35 cellular contexts compared by ENCODE assay signal in the genomic region with DNA sequence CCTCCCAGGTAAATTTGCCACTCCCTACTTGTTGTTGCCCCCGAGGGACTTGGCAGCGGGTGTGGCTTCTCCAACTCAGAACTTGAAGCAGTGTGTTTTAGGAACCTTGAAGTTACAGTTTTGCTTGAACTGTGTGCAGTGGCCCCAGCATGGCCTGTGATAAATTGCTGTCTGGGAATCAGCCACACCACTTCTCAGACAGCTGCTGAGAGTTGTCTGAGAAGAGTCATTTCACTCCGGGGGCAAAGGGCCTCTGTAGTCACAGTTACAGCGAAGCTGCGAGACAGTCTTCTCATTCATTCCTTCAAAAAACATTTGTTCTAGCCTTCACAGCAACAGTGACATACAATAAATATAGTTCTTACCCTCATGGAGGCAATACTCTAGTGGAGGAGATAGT.
"Had no signal": no experiment of that assay in that cellular context is flagged by ENCODE, and none has a peak within 500 bp of the region (broad histone marks: within the 10 kb centered on the region; RNA-seq: fewer than 3 reads in every experiment).

No MANE protein-coding gene starts in this region.

- DNase-seq: activated B cell treated with CpG ODN at 0.5 μM for 24 hours; activated CD4-positive, alpha-beta memory T cell treated with anti-CD3 and anti-CD28 coated beads for 36 hours; activated CD4-positive, alpha-beta T cell treated with anti-CD3 and anti-CD28 coated beads for 4 hours; activated CD4-positive, alpha-beta T cell treated with anti-CD3 and anti-CD28 coated beads, Interleukin-2, amount 10 ng/mL, durations not matched to agents 24 days and 14 days; activated CD4-positive, alpha-beta T cell treated with anti-CD3 and anti-CD28 coated beads, Interleukin-2, amount 50 U/mL, for 1 hour; activated CD4-positive, alpha-beta T cell treated with anti-CD3 and anti-CD28 coated beads, Interleukin-2, amount 50 U/mL, for 4 hours; activated CD4-positive, CD25-positive, alpha-beta regulatory T cell treated with anti-CD3 and anti-CD28 coated beads, Interleukin-2, amount 50 U/mL, for 72 hours; activated CD8-positive, alpha-beta memory T cell treated with anti-CD3 and anti-CD28 coated beads, Interleukin-2, amount 50 U/mL, for 4 hours; activated CD8-positive, alpha-beta T cell treated with anti-CD3 and anti-CD28 coated beads for 36 hours; activated effector memory CD4-positive, alpha-beta T cell treated with Interleukin-2 at 50 U/mL for 16 hours; activated gamma-delta T cell; activated naive CD4-positive, alpha-beta T cell treated with anti-CD3 and anti-CD28 coated beads, Interleukin-2, amount 10 ng/mL, durations not matched to agents 7 days and 5 days; activated naive CD4-positive, alpha-beta T cell treated with Interleukin-2 at 50 U/mL for 16 hours; activated naive CD8-positive, alpha-beta T cell treated with anti-CD3 and anti-CD28 coated beads, Interleukin-2, amount 10 ng/mL, durations not matched to agents 7 days and 5 days; activated naive CD8-positive, alpha-beta T cell treated with anti-CD3 and anti-CD28 coated beads, Interleukin-2, amount 50 U/mL, for 24 hours; activated T-cell treated with anti-CD3 and anti-CD28 coated beads for 4 hours; activated T-cell treated with anti-CD3 and anti-CD28 coated beads, Interleukin-2, amount 50 U/mL, for 1 hour; activated T-cell treated with anti-CD3 and anti-CD28 coated beads, Interleukin-2, amount 50 U/mL, for 4 hours; amygdala; anterior cingulate cortex; caudate nucleus; cerebellar nuclear complex; T-helper 1 cell; T-helper 2 cell; T-helper 9 cell had no signal

- H3K36me3 Mint-ChIP-seq: activated CD4-positive, alpha-beta memory T cell treated with anti-CD3 and anti-CD28 coated beads for 36 hours; activated naive CD4-positive, alpha-beta T cell treated with anti-CD3 and anti-CD28 coated beads, Interleukin-2, amount 10 ng/mL, durations not matched to agents 7 days and 5 days; activated naive CD4-positive, alpha-beta T cell treated with anti-CD3 and anti-CD28 coated beads, Interleukin-2, amount 50 U/mL, for 24 hours; activated naive CD8-positive, alpha-beta T cell; activated naive CD8-positive, alpha-beta T cell treated with anti-CD3 and anti-CD28 coated beads, Interleukin-2, amount 10 ng/mL, durations not matched to agents 7 days and 5 days; brain had no signal

- ATAC-seq: activated CD8-positive, alpha-beta T cell treated with anti-CD3 and anti-CD28 coated beads for 36 hours; activated naive CD8-positive, alpha-beta T cell treated with anti-CD3 and anti-CD28 coated beads, Interleukin-2, amount 50 U/mL, for 24 hours; activated T-cell treated with anti-CD3 and anti-CD28 coated beads, Interleukin-2, amount 50 U/mL, for 4 hours had no signal

- H3K4me3 ChIP-seq: ascending aorta had no signal

- FAIRE-seq: TTC549 had no signal

- H3K27ac Mint-ChIP-seq: activated B cell treated with CpG ODN at 0.5 μM for 24 hours; activated CD4-positive, alpha-beta memory T cell treated with anti-CD3 and anti-CD28 coated beads for 36 hours; activated CD4-positive, alpha-beta T cell treated with anti-CD3 and anti-CD28 coated beads, Interleukin-2, amount 10 ng/mL, durations not matched to agents 24 days and 14 days; activated CD8-positive, alpha-beta T cell treated with anti-CD3 and anti-CD28 coated beads for 36 hours; activated naive CD4-positive, alpha-beta T cell treated with anti-CD3 and anti-CD28 coated beads, Interleukin-2, amount 10 ng/mL, durations not matched to agents 7 days and 5 days; activated naive CD4-positive, alpha-beta T cell treated with anti-CD3 and anti-CD28 coated beads, Interleukin-2, amount 50 U/mL, for 24 hours; activated naive CD8-positive, alpha-beta T cell; activated naive CD8-positive, alpha-beta T cell treated with anti-CD3 and anti-CD28 coated beads, Interleukin-2, amount 10 ng/mL, durations not matched to agents 7 days and 5 days; activated naive CD8-positive, alpha-beta T cell treated with anti-CD3 and anti-CD28 coated beads, Interleukin-2, amount 50 U/mL, for 24 hours; activated T-helper 2 cell treated with anti-CD3 and anti-CD28 coated beads, Interferon-gamma antibody, Interleukin-2, Interleukin-4, amounts not matched to agents 10 μg/mL and 5 μg/mL and 100 μg/mL, durations not matched to agents 14 hours and 24 hours and 36 hours; brain; T-helper 1 cell treated with Interleukin-12 subunit alpha and Interleukin-12 subunit beta and Interleukin-4 antibody, amounts not matched to agents 30 μg/mL and 1 μg/mL, for 36 hours; T-helper 2 cell treated with Interferon-gamma antibody and Interleukin-4, amounts not matched to agents 5 μg/mL and 100 μg/mL, for 36 hours had no signal

- H3K4me1 Mint-ChIP-seq: activated B cell treated with CpG ODN at 0.5 μM for 24 hours; activated CD4-positive, alpha-beta T cell treated with anti-CD3 and anti-CD28 coated beads, Interleukin-2, amount 10 ng/mL, durations not matched to agents 24 days and 14 days; activated naive CD4-positive, alpha-beta T cell treated with anti-CD3 and anti-CD28 coated beads, Interleukin-2, amount 10 ng/mL, durations not matched to agents 7 days and 5 days; activated naive CD4-positive, alpha-beta T cell treated with anti-CD3 and anti-CD28 coated beads, Interleukin-2, amount 50 U/mL, for 24 hours; activated naive CD8-positive, alpha-beta T cell treated with anti-CD3 and anti-CD28 coated beads, Interleukin-2, amount 10 ng/mL, durations not matched to agents 7 days and 5 days; activated naive CD8-positive, alpha-beta T cell treated with anti-CD3 and anti-CD28 coated beads, Interleukin-2, amount 50 U/mL, for 24 hours; brain; central memory CD8-positive, alpha-beta T cell had no signal

- H3K4me1 ChIP-seq: ascending aorta had no signal

- H3K27me3 Mint-ChIP-seq: activated B cell treated with CpG ODN at 0.5 μM for 24 hours; activated CD4-positive, alpha-beta memory T cell treated with anti-CD3 and anti-CD28 coated beads for 36 hours; activated CD4-positive, alpha-beta T cell treated with anti-CD3 and anti-CD28 coated beads, Interleukin-2, amount 10 ng/mL, durations not matched to agents 24 days and 14 days; activated CD8-positive, alpha-beta T cell treated with anti-CD3 and anti-CD28 coated beads for 36 hours; activated naive CD4-positive, alpha-beta T cell treated with anti-CD3 and anti-CD28 coated beads, Interleukin-2, amount 50 U/mL, for 24 hours; activated naive CD8-positive, alpha-beta T cell treated with anti-CD3 and anti-CD28 coated beads, Interleukin-2, amount 10 ng/mL, durations not matched to agents 7 days and 5 days; activated naive CD8-positive, alpha-beta T cell treated with anti-CD3 and anti-CD28 coated beads, Interleukin-2, amount 50 U/mL, for 24 hours; central memory CD8-positive, alpha-beta T cell had no signal

- H3K4me3 Mint-ChIP-seq: activated B cell treated with CpG ODN at 0.5 μM for 24 hours; activated CD4-positive, alpha-beta memory T cell treated with anti-CD3 and anti-CD28 coated beads for 36 hours; activated CD4-positive, alpha-beta T cell treated with anti-CD3 and anti-CD28 coated beads, Interleukin-2, amount 10 ng/mL, durations not matched to agents 24 days and 14 days; activated CD8-positive, alpha-beta T cell treated with anti-CD3 and anti-CD28 coated beads for 36 hours; activated naive CD4-positive, alpha-beta T cell treated with anti-CD3 and anti-CD28 coated beads, Interleukin-2, amount 10 ng/mL, durations not matched to agents 7 days and 5 days; activated naive CD4-positive, alpha-beta T cell treated with anti-CD3 and anti-CD28 coated beads, Interleukin-2, amount 50 U/mL, for 24 hours; activated naive CD8-positive, alpha-beta T cell; activated naive CD8-positive, alpha-beta T cell treated with anti-CD3 and anti-CD28 coated beads, Interleukin-2, amount 10 ng/mL, durations not matched to agents 7 days and 5 days; activated naive CD8-positive, alpha-beta T cell treated with anti-CD3 and anti-CD28 coated beads, Interleukin-2, amount 50 U/mL, for 24 hours; activated T-cell treated with anti-CD3 and anti-CD28 coated beads, Interleukin-2, amount 50 U/mL, for 4 hours; brain; central memory CD8-positive, alpha-beta T cell; T-helper 1 cell treated with Interleukin-12 subunit alpha and Interleukin-12 subunit beta and Interleukin-4 antibody, amounts not matched to agents 30 μg/mL and 1 μg/mL, for 36 hours; T-helper 2 cell treated with Interferon-gamma antibody and Interleukin-4, amounts not matched to agents 5 μg/mL and 100 μg/mL, for 36 hours had no signal

- H3K9me3 ChIP-seq: ascending aorta had no signal

- H3K27me3 ChIP-seq: ascending aorta had no signal

- H3K27ac ChIP-seq: ascending aorta, VCaP had no signal

- H3K36me3 ChIP-seq: ascending aorta had no signal

- H3K9me3 Mint-ChIP-seq: activated B cell treated with CpG ODN at 0.5 μM for 24 hours; activated CD4-positive, alpha-beta memory T cell treated with anti-CD3 and anti-CD28 coated beads for 36 hours; activated CD4-positive, alpha-beta T cell treated with anti-CD3 and anti-CD28 coated beads, Interleukin-2, amount 10 ng/mL, durations not matched to agents 24 days and 14 days; activated CD8-positive, alpha-beta T cell treated with anti-CD3 and anti-CD28 coated beads for 36 hours; activated naive CD4-positive, alpha-beta T cell treated with anti-CD3 and anti-CD28 coated beads, Interleukin-2, amount 10 ng/mL, durations not matched to agents 7 days and 5 days; activated naive CD4-positive, alpha-beta T cell treated with anti-CD3 and anti-CD28 coated beads, Interleukin-2, amount 50 U/mL, for 24 hours; activated naive CD8-positive, alpha-beta T cell treated with anti-CD3 and anti-CD28 coated beads, Interleukin-2, amount 10 ng/mL, durations not matched to agents 7 days and 5 days; activated naive CD8-positive, alpha-beta T cell treated with anti-CD3 and anti-CD28 coated beads, Interleukin-2, amount 50 U/mL, for 24 hours; activated T-cell treated with anti-CD3 and anti-CD28 coated beads, Interleukin-2, amount 50 U/mL, for 4 hours; activated T-helper 2 cell treated with anti-CD3 and anti-CD28 coated beads, Interferon-gamma antibody, Interleukin-2, Interleukin-4, amounts not matched to agents 10 μg/mL and 5 μg/mL and 100 μg/mL, durations not matched to agents 14 hours and 24 hours and 36 hours; central memory CD8-positive, alpha-beta T cell; T-helper 1 cell treated with Interleukin-12 subunit alpha and Interleukin-12 subunit beta and Interleukin-4 antibody, amounts not matched to agents 30 μg/mL and 1 μg/mL, for 36 hours; T-helper 2 cell treated with Interferon-gamma antibody and Interleukin-4, amounts not matched to agents 5 μg/mL and 100 μg/mL, for 36 hours had no signal
